In genomic region chr9:121568541-121569265, GRCh38 we compare ENCODE assay signal across 10 cellular contexts.
DNase-seq lines count a peak whose midpoint lies in the region; ATAC-seq and TF ChIP-seq lines count a peak whose summit lies in the region.
"Had no signal": no experiment of that assay in that cellular context is flagged by ENCODE, and none has a peak within 500 bp of the region (broad histone marks: within the 10 kb centered on the region; RNA-seq: fewer than 3 reads in every experiment).

No MANE protein-coding gene starts in this region.

- TF ChIP-seq CTCF in astrocyte of the spinal cord (IDR thresholded peaks at IDR 0.05; ENCODE audit: low read depth, low read length) (no peak), sigmoid colon (IDR thresholded peaks at IDR 0.05) (no peak)

- peaks cover 0 to 79% (median 69%) of the 10 kb centered on the region in 4 donors for H3K4me1 ChIP-seq in sigmoid colon

- no peak overlapping the region for H3K4me3 ChIP-seq in astrocyte of the spinal cord (ENCODE audit: low read depth, low read length)
- peak overlapping the region; percentile 31 to 60 (median 51) for H3K4me3 ChIP-seq in sigmoid colon

- in situ Hi-C loops in astrocyte of the spinal cord (cut with HindIII; ENCODE audit: low sequenced_read_pairs), result no loop called here

- TF ChIP-seq EP300 in sigmoid colon (IDR thresholded peaks at IDR 0.05), result no peak

- WGBS in sigmoid colon, 2 donors, result 54 to 71% methylated on average over 8 of the region's 8 CpGs

- no peak for TF ChIP-seq POLR2A in sigmoid colon (IDR thresholded peaks at IDR 0.05)

- no peaks in the 10 kb centered on the region for H3K9me3 ChIP-seq in sigmoid colon

- ATAC-seq in GM21526 (IDR thresholded peaks at IDR 0.05; ENCODE audit: low FRiP score, unreplicated experiment), result no peak

- H3K27me3 ChIP-seq in sigmoid colon, result no peaks in the 10 kb centered on the region

- intact Hi-C loops in sigmoid colon (cut with DNase I), result no loop called here

- peak overlapping the region; percentile 84 to 94 (median 87) for H3K27ac ChIP-seq in sigmoid colon

- DNase-seq in Daoy (ENCODE audit: low read depth), result peak; percentile 61
- peak; percentile 26 for DNase-seq in astrocyte of the spinal cord (ENCODE audit: low read depth, low spot score)
- DNase-seq in hypothalamus (lab: John Stamatoyannopoulos, UW), result peak in 30 of 51 donors; percentile 10 to 69 (median 32)
- DNase-seq in sigmoid colon, result peak; percentile 77
- no peak for DNase-seq in NCI-H1694 (lab: John Stamatoyannopoulos, UW)
- no peak for DNase-seq in cortex of kidney (lab: John Stamatoyannopoulos, UW)
- no peak for DNase-seq in NCI-H187 (lab: John Stamatoyannopoulos, UW)
- DNase-seq: NCI-H82, nephron progenitor cell had no signal

- H3K36me3 ChIP-seq in sigmoid colon, result no peaks in the 10 kb centered on the region

Comparison
In these comparisons a context has a peak if more than half of its experiments do, and no peak if none do; other contexts are left out.
1. DNase-seq: peak in Daoy (single experiment), astrocyte of the spinal cord (single experiment), hypothalamus (30 of 51) and sigmoid colon (single experiment); none in NCI-H1694 (single experiment), cortex of kidney (single experiment) and NCI-H187 (0 of 2).